In the genomic region with DNA sequence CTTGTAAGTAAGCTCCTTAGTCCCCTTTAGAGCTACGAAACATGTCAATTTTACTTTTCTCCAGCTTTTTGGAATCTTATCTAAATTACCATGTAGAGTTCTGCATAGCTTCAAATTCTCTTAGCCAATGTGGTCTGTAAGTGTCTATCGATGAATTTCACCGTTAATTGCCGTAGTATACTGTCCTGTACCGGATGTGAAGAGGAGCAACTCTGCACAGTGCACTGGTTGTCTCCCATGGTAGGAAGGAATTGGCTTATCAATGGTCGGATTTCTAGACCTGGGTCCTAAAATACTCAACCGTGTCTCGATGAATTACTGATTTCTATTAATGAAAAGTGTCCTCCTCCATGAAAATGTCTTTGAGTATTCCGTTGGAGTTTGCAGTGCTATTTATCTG, we compare ENCODE assay signal across 8 cellular contexts. TPM values are rescaled to one million over a fixed set of nuclear protein-coding genes. Genes with fewer than 3 reads are reported as not detected.
DNase-seq lines count a peak whose midpoint lies in the region; ATAC-seq and TF ChIP-seq lines count a peak whose summit lies in the region.

No MANE protein-coding gene starts in this region.

- H3K27ac ChIP-seq in esophagus (ENCODE audit: low read depth in 2 of 2, low read length in 1 of 2) (no peak overlapping the region), rectal smooth muscle tissue (ENCODE audit: low read depth, low read length) (no peak overlapping the region)

- CTCF ChIA-PET in HEK293T (lab: Yijun Ruan, JAX): no interaction called here

- WGBS in esophagus, 2 donors: 16 to 17% methylated on average over 9 of the region's 9 CpGs

- H3K4me3 ChIP-seq in GM12864 (ENCODE audit: low read depth, low read length): peak overlapping the region; percentile 99
- H3K4me3 ChIP-seq in esophagus (ENCODE audit: low read depth in 1 of 2, low read length in 2 of 2): peak overlapping the region; percentile 32 to 100
- H3K4me3 ChIP-seq in rectal smooth muscle tissue (ENCODE audit: low read length): peak overlapping the region; percentile 100

- no peak overlapping the region for H3K9ac ChIP-seq in rectal smooth muscle tissue (ENCODE audit: low read length)

- DNase-seq in GM12864 (ENCODE audit: low read depth) (no peak), NAMALWA (ENCODE audit: low spot score) (peak; percentile 65), T-helper 17 cell (no peak), HEK293T (ENCODE audit: extremely low spot score) (no peak), islet precursor cell (no peak)
- DNase-seq in activated T-helper 1 cell treated with anti-CD3 and anti-CD28 coated beads, Interleukin-12 subunit alpha, Interleukin-12 subunit beta, Interleukin-2, Interleukin-4 antibody, amounts not matched to agents 30 ng/mL and 10 ng/mL and 1 ng/mL, durations not matched to agents 14 hours and 24 hours and 36 hours (ENCODE audit: low spot score): no peak

- H3K36me3 Mint-ChIP-seq in T-helper 17 cell (ENCODE audit: low read depth): no peaks in the 10 kb centered on the region
- H3K36me3 Mint-ChIP-seq in activated T-helper 1 cell treated with anti-CD3 and anti-CD28 coated beads, Interleukin-12 subunit alpha, Interleukin-12 subunit beta, Interleukin-2, Interleukin-4 antibody, amounts not matched to agents 30 ng/mL and 10 ng/mL and 1 ng/mL, durations not matched to agents 14 hours and 24 hours and 36 hours (ENCODE audit: low read depth): peaks cover 5% of the 10 kb centered on the region

- H3K4me1 ChIP-seq in esophagus (ENCODE audit: control insufficient read depth in 2 of 2, insufficient read depth in 2 of 2, low read length in 1 of 2) (peaks cover 0 to 2% of the 10 kb centered on the region in 2 donors), rectal smooth muscle tissue (ENCODE audit: control insufficient read depth, insufficient read depth, low read length) (peaks cover 9% of the 10 kb centered on the region)

- no peaks in the 10 kb centered on the region for H3K27me3 Mint-ChIP-seq in T-helper 17 cell
- H3K27me3 Mint-ChIP-seq in activated T-helper 1 cell treated with anti-CD3 and anti-CD28 coated beads, Interleukin-12 subunit alpha, Interleukin-12 subunit beta, Interleukin-2, Interleukin-4 antibody, amounts not matched to agents 30 ng/mL and 10 ng/mL and 1 ng/mL, durations not matched to agents 14 hours and 24 hours and 36 hours (ENCODE audit: insufficient read depth): no peaks in the 10 kb centered on the region

- H3K27me3 ChIP-seq in esophagus (ENCODE audit: control insufficient read depth in 1 of 2, insufficient read depth in 2 of 2, low read length in 2 of 2): no peaks in the 10 kb centered on the region
- H3K27me3 ChIP-seq in rectal smooth muscle tissue (ENCODE audit: control insufficient read depth, insufficient read depth, low read length): no peaks in the 10 kb centered on the region

- POLR2A ChIA-PET in HEK293T (lab: Yijun Ruan, JAX): interaction anchor here (1.7 kb wide), 1 partner anchor 29 kb away, joined by 8 read pairs; a partner anchor contains a TSS

- no peak for ATAC-seq in T-helper 17 cell

- TF ChIP-seq CTCF in GM12864 (IDR thresholded peaks at IDR 0.05; ENCODE audit: low read depth, low read length, missing control alignments): no peak

- H3K4me3 Mint-ChIP-seq in T-helper 17 cell: no peak overlapping the region
- no peak overlapping the region for H3K4me3 Mint-ChIP-seq in activated T-helper 1 cell treated with anti-CD3 and anti-CD28 coated beads, Interleukin-12 subunit alpha, Interleukin-12 subunit beta, Interleukin-2, Interleukin-4 antibody, amounts not matched to agents 30 ng/mL and 10 ng/mL and 1 ng/mL, durations not matched to agents 14 hours and 24 hours and 36 hours

- intact Hi-C loops in activated T-helper 1 cell treated with anti-CD3 and anti-CD28 coated beads, Interleukin-12 subunit alpha, Interleukin-12 subunit beta, Interleukin-2, Interleukin-4 antibody, amounts not matched to agents 30 ng/mL and 10 ng/mL and 1 ng/mL, durations not matched to agents 14 hours and 24 hours and 36 hours (cut with micrococcal nuclease): loop anchor here (1.0 to 10.0 kb wide), 5 partner anchors 11 to 1405 kb away; a partner anchor contains a TSS

- no peak overlapping the region for H3K27ac Mint-ChIP-seq in T-helper 17 cell
- H3K27ac Mint-ChIP-seq in activated T-helper 1 cell treated with anti-CD3 and anti-CD28 coated beads, Interleukin-12 subunit alpha, Interleukin-12 subunit beta, Interleukin-2, Interleukin-4 antibody, amounts not matched to agents 30 ng/mL and 10 ng/mL and 1 ng/mL, durations not matched to agents 14 hours and 24 hours and 36 hours: no peak overlapping the region

- no peaks in the 10 kb centered on the region for H3K9me3 Mint-ChIP-seq in activated T-helper 1 cell treated with anti-CD3 and anti-CD28 coated beads, Interleukin-12 subunit alpha, Interleukin-12 subunit beta, Interleukin-2, Interleukin-4 antibody, amounts not matched to agents 30 ng/mL and 10 ng/mL and 1 ng/mL, durations not matched to agents 14 hours and 24 hours and 36 hours

- H3K9me3 ChIP-seq in esophagus (ENCODE audit: control insufficient read depth in 2 of 2, insufficient read depth in 1 of 2, low read depth in 1 of 2, low read length in 1 of 2): no peaks in the 10 kb centered on the region
- no peaks in the 10 kb centered on the region for H3K9me3 ChIP-seq in T-helper 17 cell (ENCODE audit: control insufficient read depth, low read length, poor library complexity, severe bottlenecking)

- H3K36me3 ChIP-seq in esophagus (ENCODE audit: control insufficient read depth in 2 of 2, insufficient read depth in 2 of 2, low read length in 1 of 2): no peaks in the 10 kb centered on the region
- peaks cover 2% of the 10 kb centered on the region for H3K36me3 ChIP-seq in rectal smooth muscle tissue (ENCODE audit: control insufficient read depth, insufficient read depth, low read length)

- peaks cover 16% of the 10 kb centered on the region for H3K4me1 Mint-ChIP-seq in T-helper 17 cell
- peaks cover 19% of the 10 kb centered on the region for H3K4me1 Mint-ChIP-seq in activated T-helper 1 cell treated with anti-CD3 and anti-CD28 coated beads, Interleukin-12 subunit alpha, Interleukin-12 subunit beta, Interleukin-2, Interleukin-4 antibody, amounts not matched to agents 30 ng/mL and 10 ng/mL and 1 ng/mL, durations not matched to agents 14 hours and 24 hours and 36 hours (ENCODE audit: low read depth)

TF ChIP-seq in HEK293T, 16 proteins besides CTCF, POLR2A, EP300 and RAD21:
- TF ChIP-seq FOXM1 (IDR thresholded peaks at IDR 0.05; ENCODE audit: borderline replicate concordance) (no peak), TARDBP (IDR thresholded peaks at IDR 0.05) (no peak), BHLHE40 (IDR thresholded peaks at IDR 0.05; ENCODE audit: borderline replicate concordance) (no peak), NFRKB (IDR thresholded peaks at IDR 0.05) (no peak), FOXA1 (IDR thresholded peaks at IDR 0.05) (no peak), L3MBTL2 (conservative IDR thresholded peaks at IDR 0.05) (no peak), FOXK2 (IDR thresholded peaks at IDR 0.05) (no peak), SUZ12 (IDR thresholded peaks at IDR 0.05) (no peak), SP1 (IDR thresholded peaks at IDR 0.05) (no peak), ZNF384 (IDR thresholded peaks at IDR 0.05) (no peak), HDGF (IDR thresholded peaks at IDR 0.05; ENCODE audit: borderline replicate concordance) (no peak), ELF4 (IDR thresholded peaks at IDR 0.05) (no peak), ARNT (IDR thresholded peaks at IDR 0.05) (no peak), CTBP1 (IDR thresholded peaks at IDR 0.05; ENCODE audit: borderline replicate concordance) (no peak), LEF1 (IDR thresholded peaks at IDR 0.05; ENCODE audit: borderline replicate concordance) (no peak)
- TF ChIP-seq, protein P1, sequence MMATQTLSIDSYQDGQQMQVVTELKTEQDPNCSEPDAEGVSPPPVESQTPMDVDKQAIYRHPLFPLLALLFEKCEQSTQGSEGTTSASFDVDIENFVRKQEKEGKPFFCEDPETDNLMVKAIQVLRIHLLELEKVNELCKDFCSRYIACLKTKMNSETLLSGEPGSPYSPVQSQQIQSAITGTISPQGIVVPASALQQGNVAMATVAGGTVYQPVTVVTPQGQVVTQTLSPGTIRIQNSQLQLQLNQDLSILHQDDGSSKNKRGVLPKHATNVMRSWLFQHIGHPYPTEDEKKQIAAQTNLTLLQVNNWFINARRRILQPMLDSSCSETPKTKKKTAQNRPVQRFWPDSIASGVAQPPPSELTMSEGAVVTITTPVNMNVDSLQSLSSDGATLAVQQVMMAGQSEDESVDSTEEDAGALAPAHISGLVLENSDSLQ (IDR thresholded peaks at IDR 0.05): no peak

RNA-seq across cellular contexts. Expression of a gene that starts 1.9 kb away (rescaled TPM):
- 10 to 100 TPM; 50.1 to 61.9 TPM for polyA plus RNA-seq in esophagus
- 100 to 1,000 TPM; 253 to 273 TPM for total RNA-seq in T-helper 17 cell
- 227 and 241 TPM in 2 replicates for total RNA-seq in activated T-helper 1 cell treated with anti-CD3 and anti-CD28 coated beads, Interleukin-12 subunit alpha, Interleukin-12 subunit beta, Interleukin-2, Interleukin-4 antibody, amounts not matched to agents 30 ng/mL and 10 ng/mL and 1 ng/mL, durations not matched to agents 14 hours and 24 hours and 36 hours

RNA-seq across cellular contexts. Expression of a gene that starts 29.1 kb away (rescaled TPM):
- polyA plus RNA-seq in esophagus: 10 to 100 TPM; 60.1 to 73.5 TPM
- total RNA-seq in T-helper 17 cell: 10 to 100 TPM; 61.1 to 72.1 TPM
- 126 and 127 TPM in 2 replicates for total RNA-seq in activated T-helper 1 cell treated with anti-CD3 and anti-CD28 coated beads, Interleukin-12 subunit alpha, Interleukin-12 subunit beta, Interleukin-2, Interleukin-4 antibody, amounts not matched to agents 30 ng/mL and 10 ng/mL and 1 ng/mL, durations not matched to agents 14 hours and 24 hours and 36 hours
